Comparison of ENCODE assay signal across 33 cellular contexts in genomic region chr6:21506126-21506525, GRCh38.
"Had no signal": no experiment of that assay in that cellular context is flagged by ENCODE, and none has a peak within 500 bp of the region (broad histone marks: within the 10 kb centered on the region; RNA-seq: fewer than 3 reads in every experiment).

No MANE protein-coding gene starts in this region.

- H3K4me1 Mint-ChIP-seq: activated CD4-positive, alpha-beta memory T cell treated with anti-CD3 and anti-CD28 coated beads, Interleukin-2, amount 10 ng/mL, durations not matched to agents 7 days and 5 days; activated CD8-positive, alpha-beta memory T cell treated with anti-CD3 and anti-CD28 coated beads, Interleukin-2, amount 10 ng/mL, durations not matched to agents 7 days and 5 days; activated naive CD8-positive, alpha-beta T cell treated with anti-CD3 and anti-CD28 coated beads for 36 hours; activated T-helper 17 cell treated with anti-CD3 and anti-CD28 coated beads, Interleukin-2, amount 50 U/mL, for 72 hours had no signal

- H3K36me3 ChIP-seq: Peyer's patch, WERI-Rb-1 had no signal

- H3K4me3 Mint-ChIP-seq: activated CD4-positive, alpha-beta memory T cell treated with anti-CD3 and anti-CD28 coated beads, Interleukin-2, amount 10 ng/mL, durations not matched to agents 7 days and 5 days; activated CD8-positive, alpha-beta memory T cell treated with anti-CD3 and anti-CD28 coated beads, Interleukin-2, amount 10 ng/mL, durations not matched to agents 7 days and 5 days; activated naive CD8-positive, alpha-beta T cell treated with anti-CD3 and anti-CD28 coated beads for 36 hours; activated T-cell treated with anti-CD3 and anti-CD28 coated beads, Interleukin-2, amount 50 U/mL, for 72 hours; activated T-helper 17 cell treated with anti-CD3 and anti-CD28 coated beads, Interleukin-2, amount 50 U/mL, for 72 hours had no signal

- H3K4me1 ChIP-seq: Peyer's patch had no signal

- H3K9me3 Mint-ChIP-seq: activated CD4-positive, alpha-beta memory T cell treated with anti-CD3 and anti-CD28 coated beads, Interleukin-2, amount 10 ng/mL, durations not matched to agents 7 days and 5 days; activated naive CD8-positive, alpha-beta T cell treated with anti-CD3 and anti-CD28 coated beads for 36 hours; activated T-cell treated with anti-CD3 and anti-CD28 coated beads, Interleukin-2, amount 50 U/mL, for 72 hours; activated T-helper 17 cell treated with anti-CD3 and anti-CD28 coated beads, Interleukin-2, amount 50 U/mL, for 72 hours had no signal

- H3K27ac Mint-ChIP-seq: activated CD4-positive, alpha-beta memory T cell treated with anti-CD3 and anti-CD28 coated beads, Interleukin-2, amount 10 ng/mL, durations not matched to agents 7 days and 5 days; activated CD8-positive, alpha-beta memory T cell treated with anti-CD3 and anti-CD28 coated beads, Interleukin-2, amount 10 ng/mL, durations not matched to agents 7 days and 5 days; activated naive CD8-positive, alpha-beta T cell treated with anti-CD3 and anti-CD28 coated beads for 36 hours; activated T-cell treated with anti-CD3 and anti-CD28 coated beads, Interleukin-2, amount 50 U/mL, for 72 hours; activated T-helper 17 cell treated with anti-CD3 and anti-CD28 coated beads, Interleukin-2, amount 50 U/mL, for 72 hours had no signal

- H3K4me3 ChIP-seq: Peyer's patch had no signal

- DNase-seq: activated CD4-positive, alpha-beta memory T cell treated with anti-CD3 and anti-CD28 coated beads, Interleukin-2, amount 10 ng/mL, durations not matched to agents 7 days and 5 days; activated CD4-positive, alpha-beta T cell treated with anti-CD3 and anti-CD28 coated beads for 1 hour; activated CD4-positive, alpha-beta T cell treated with anti-CD3 and anti-CD28 coated beads for 48 hours; activated CD4-positive, CD25-positive, alpha-beta regulatory T cell; activated CD8-positive, alpha-beta memory T cell treated with anti-CD3 and anti-CD28 coated beads for 24 hours; activated CD8-positive, alpha-beta memory T cell treated with anti-CD3 and anti-CD28 coated beads, Interleukin-2, amount 10 ng/mL, durations not matched to agents 7 days and 5 days; activated effector memory CD4-positive, alpha-beta T cell treated with anti-CD3 and anti-CD28 coated beads, Interleukin-2, amount 50 U/mL, for 16 hours; activated naive CD4-positive, alpha-beta T cell; activated naive CD4-positive, alpha-beta T cell treated with anti-CD3 and anti-CD28 coated beads, Interleukin-2, amount 50 U/mL, for 16 hours; activated naive CD8-positive, alpha-beta T cell treated with anti-CD3 and anti-CD28 coated beads for 36 hours; activated T-cell treated with anti-CD3 and anti-CD28 coated beads, Interleukin-2, amount 50 U/mL, for 1 hour; activated T-cell treated with anti-CD3 and anti-CD28 coated beads, Interleukin-2, amount 50 U/mL, for 72 hours; amniotic stem cell; aorta; Kasumi-1; KG1; MM.1S; MV-4-11; NCI-H1092; NCI-H1436 treated with DMSO at 0.1 percent for 48 hours; NCI-H1694 treated with DMSO at 0.1 percent for 48 hours; NCI-H2029; NCI-H345; NCI-H524 treated with DMSO at 0.1 percent for 48 hours; NCI-H748 treated with DMSO at 0.1 percent for 48 hours; NK-92 treated with Interleukin-12 subunit alpha and Interleukin-12 subunit beta, amount 100 ng/mL, for 24 hours; Peyer's patch; RPMI8226; T1000; WERI-Rb-1 had no signal

- H3K27me3 Mint-ChIP-seq: activated CD8-positive, alpha-beta memory T cell treated with anti-CD3 and anti-CD28 coated beads, Interleukin-2, amount 10 ng/mL, durations not matched to agents 7 days and 5 days had no signal

- ATAC-seq: activated CD8-positive, alpha-beta memory T cell treated with anti-CD3 and anti-CD28 coated beads, Interleukin-2, amount 10 ng/mL, durations not matched to agents 7 days and 5 days; activated T-cell treated with anti-CD3 and anti-CD28 coated beads, Interleukin-2, amount 50 U/mL, for 72 hours; activated T-helper 17 cell treated with anti-CD3 and anti-CD28 coated beads, Interleukin-2, amount 50 U/mL, for 72 hours; PC-3; Right ventricle myocardium inferior had no signal

- H3K27me3 ChIP-seq: Peyer's patch had no signal

- H3K36me3 Mint-ChIP-seq: activated CD8-positive, alpha-beta memory T cell treated with anti-CD3 and anti-CD28 coated beads, Interleukin-2, amount 10 ng/mL, durations not matched to agents 7 days and 5 days; activated naive CD8-positive, alpha-beta T cell treated with anti-CD3 and anti-CD28 coated beads for 36 hours had no signal

- H3K27ac ChIP-seq: Peyer's patch, WERI-Rb-1 had no signal

- H3K9me3 ChIP-seq: Peyer's patch had no signal
